Comparison of ENCODE assay signal across 10 cellular contexts in the genomic region with DNA sequence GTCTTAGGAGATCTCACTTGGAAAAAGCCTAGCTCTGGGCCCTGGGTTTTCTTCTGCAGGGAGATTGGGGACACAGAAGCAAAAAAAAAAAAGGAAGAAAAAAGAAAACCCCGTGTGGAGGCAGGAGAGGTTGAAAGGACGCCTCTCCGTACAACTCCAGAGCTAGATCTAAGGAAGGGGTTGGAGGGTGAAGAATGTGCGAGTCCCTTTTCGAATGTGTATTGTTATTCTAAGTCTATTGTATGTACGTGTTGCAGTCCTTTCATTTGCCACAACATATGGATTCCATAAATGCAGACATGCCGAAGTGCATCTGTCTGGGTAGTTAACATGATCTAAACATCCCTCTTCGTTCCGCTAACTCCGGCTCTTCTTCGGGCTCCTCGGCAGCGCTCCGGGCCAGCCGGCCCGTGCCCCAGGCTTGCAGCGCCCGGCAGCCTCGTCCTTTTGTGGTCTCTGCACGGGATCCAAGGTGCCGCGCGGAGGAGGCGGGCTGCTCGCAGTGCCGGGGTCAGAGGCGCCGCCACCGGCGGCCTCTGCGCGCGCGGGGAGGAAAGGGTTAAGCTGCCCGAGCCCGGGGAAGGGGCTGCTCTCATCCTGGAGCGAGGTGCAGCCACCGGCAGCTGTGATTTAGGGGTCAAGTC. TPM values are rescaled to one million over a fixed set of nuclear protein-coding genes. Genes with fewer than 3 reads are reported as not detected.
DNase-seq lines count a peak whose midpoint lies in the region; ATAC-seq and TF ChIP-seq lines count a peak whose summit lies in the region.
"Had no signal": no experiment of that assay in that cellular context is flagged by ENCODE, and none has a peak within 500 bp of the region (broad histone marks: within the 10 kb centered on the region; RNA-seq: fewer than 3 reads in every experiment).

No MANE protein-coding gene starts in this region.

- H3K27ac Mint-ChIP-seq in natural killer cell (no peak overlapping the region), neural progenitor cell (peak overlapping the region; percentile 1)
- no peak overlapping the region for H3K27ac Mint-ChIP-seq in natural killer cell treated with Interleukin-12 subunit alpha and Interleukin-12 subunit beta and Interleukin-15 and Interleukin-18, amount 100 ng/mL, for 72 hours

- H3K4me1 ChIP-seq in esophagus muscularis mucosa (peaks cover 35 to 72% (median 53%) of the 10 kb centered on the region in 4 donors), neural progenitor cell (peaks cover 67% of the 10 kb centered on the region), PC-3 (ENCODE audit: insufficient read depth, low read length) (peaks cover 24% of the 10 kb centered on the region), colonic mucosa (peaks cover 3% of the 10 kb centered on the region)

- no peaks in the 10 kb centered on the region for H3K9me2 ChIP-seq in PC-3 (replicated peaks; ENCODE audit: low read length)

- H3F3A ChIP-seq in neural progenitor cell (ENCODE audit: low read depth) (peaks cover 77% of the 10 kb centered on the region), PC-3 (ENCODE audit: low read length, unreplicated experiment) (no peaks in the 10 kb centered on the region)

- H3K36me3 ChIP-seq in esophagus muscularis mucosa = no peaks in the 10 kb centered on the region
- no peaks in the 10 kb centered on the region for H3K36me3 ChIP-seq in neural progenitor cell
- H3K36me3 ChIP-seq in PC-3 (ENCODE audit: low read depth, low read length) = no peaks in the 10 kb centered on the region
- H3K36me3 ChIP-seq in colonic mucosa = no peaks in the 10 kb centered on the region

- ATAC-seq in natural killer cell (no peak), PC-3 (no peak)
- no peak for ATAC-seq in natural killer cell treated with Interleukin-12 subunit alpha and Interleukin-12 subunit beta and Interleukin-15 and Interleukin-18, amount 100 ng/mL, for 72 hours

- H3K4me3 Mint-ChIP-seq in natural killer cell (peak overlapping the region; percentile 3), neural progenitor cell (peak overlapping the region; percentile 82)
- no peak overlapping the region for H3K4me3 Mint-ChIP-seq in natural killer cell treated with Interleukin-12 subunit alpha and Interleukin-12 subunit beta and Interleukin-15 and Interleukin-18, amount 100 ng/mL, for 72 hours

- H3K79me2 ChIP-seq in neural progenitor cell (ENCODE audit: low read depth) (no peaks in the 10 kb centered on the region), PC-3 (ENCODE audit: low read length) (peaks cover 19% of the 10 kb centered on the region)

- peaks cover 82% of the 10 kb centered on the region for H4K20me1 ChIP-seq in neural progenitor cell (ENCODE audit: low read depth)
- H4K20me1 ChIP-seq in PC-3 (ENCODE audit: low read length) = no peaks in the 10 kb centered on the region

- CTCF ChIA-PET in PC-3 (lab: Charles Lee) = no interaction called here

- POLR2A ChIA-PET in PC-3 (lab: Charles Lee; ENCODE audit: unreplicated experiment) = interaction anchor here (0.7 kb wide), 1 partner anchor 157 kb away, joined by 6 read pairs; no protein-coding TSS in a partner anchor

- H3K27me3 Mint-ChIP-seq in natural killer cell (ENCODE audit: low read depth in 2 of 2) = peaks cover 58 to 67% of the 10 kb centered on the region in 2 donors
- H3K27me3 Mint-ChIP-seq in natural killer cell treated with Interleukin-12 subunit alpha and Interleukin-12 subunit beta and Interleukin-15 and Interleukin-18, amount 100 ng/mL, for 72 hours = peaks cover 39 to 54% of the 10 kb centered on the region in 2 donors
- peaks cover 27% of the 10 kb centered on the region for H3K27me3 Mint-ChIP-seq in neural progenitor cell (ENCODE audit: insufficient read depth, low read depth)

- H3K4me1 Mint-ChIP-seq in natural killer cell (peaks cover 20 to 40% of the 10 kb centered on the region in 2 donors), neural progenitor cell (peaks cover 67% of the 10 kb centered on the region)
- peaks cover 0 to 21% of the 10 kb centered on the region in 2 donors for H3K4me1 Mint-ChIP-seq in natural killer cell treated with Interleukin-12 subunit alpha and Interleukin-12 subunit beta and Interleukin-15 and Interleukin-18, amount 100 ng/mL, for 72 hours (ENCODE audit: low read depth in 2 of 2)

- H3K9me3 ChIP-seq in esophagus muscularis mucosa (no peaks in the 10 kb centered on the region), neural progenitor cell (ENCODE audit: low read depth) (no peaks in the 10 kb centered on the region), PC-3 (ENCODE audit: low read length) (no peaks in the 10 kb centered on the region), colonic mucosa (no peaks in the 10 kb centered on the region)

- H3K36me3 Mint-ChIP-seq in natural killer cell = no peaks in the 10 kb centered on the region
- no peaks in the 10 kb centered on the region for H3K36me3 Mint-ChIP-seq in natural killer cell treated with Interleukin-12 subunit alpha and Interleukin-12 subunit beta and Interleukin-15 and Interleukin-18, amount 100 ng/mL, for 72 hours
- H3K36me3 Mint-ChIP-seq in neural progenitor cell = no peaks in the 10 kb centered on the region

- no peak overlapping the region for H2AFZ ChIP-seq in neural progenitor cell (replicated peaks)
- H2AFZ ChIP-seq in PC-3 (ENCODE audit: low read length) = no peak overlapping the region

- H3K4me3 ChIP-seq in esophagus muscularis mucosa = peak overlapping the region; percentile 12 to 33 (median 28)
- peak overlapping the region; percentile 31 for H3K4me3 ChIP-seq in neural progenitor cell
- no peak overlapping the region for H3K4me3 ChIP-seq in PC-3 (ENCODE audit: low read length)
- H3K4me3 ChIP-seq in colonic mucosa = no peak overlapping the region

- H3K4me2 ChIP-seq in neural progenitor cell (peak overlapping the region; percentile 63), PC-3 (ENCODE audit: low read length) (no peak overlapping the region)

- H3K9me3 Mint-ChIP-seq in natural killer cell = no peaks in the 10 kb centered on the region
- no peaks in the 10 kb centered on the region for H3K9me3 Mint-ChIP-seq in natural killer cell treated with Interleukin-12 subunit alpha and Interleukin-12 subunit beta and Interleukin-15 and Interleukin-18, amount 100 ng/mL, for 72 hours
- no peaks in the 10 kb centered on the region for H3K9me3 Mint-ChIP-seq in neural progenitor cell

- TF ChIP-seq EP300 in esophagus muscularis mucosa (IDR thresholded peaks at IDR 0.05) = no peak

- intact Hi-C loops in natural killer cell (cut with micrococcal nuclease) = no loop called here
- intact Hi-C loops in esophagus muscularis mucosa (cut with DNase I) = no loop called here
- intact Hi-C loops in PC-3 (cut with micrococcal nuclease) = no loop called here
- intact Hi-C loops in colonic mucosa (cut with DNase I) = loop anchor here (10.0 kb wide), 1 partner anchor 112 kb away; no protein-coding TSS in a partner anchor

- TF ChIP-seq POLR2A in esophagus muscularis mucosa (IDR thresholded peaks at IDR 0.05; ENCODE audit: low read depth) = no peak

- H3K27me3 ChIP-seq in esophagus muscularis mucosa = peaks cover 0 to 50% (median 25%) of the 10 kb centered on the region in 4 donors
- H3K27me3 ChIP-seq in neural progenitor cell = peaks cover 89% of the 10 kb centered on the region
- H3K27me3 ChIP-seq in PC-3 (ENCODE audit: low read length) = no peaks in the 10 kb centered on the region
- peaks cover 26% of the 10 kb centered on the region for H3K27me3 ChIP-seq in colonic mucosa

- BruUV-seq in PC-3 (replicated peaks; lab: Mats Ljungman, UMichigan) = no TSS peak

- H3K9ac ChIP-seq in neural progenitor cell (no peak overlapping the region), PC-3 (ENCODE audit: low read length) (no peak overlapping the region), colonic mucosa (ENCODE audit: low read depth in 2 of 2, low read length in 2 of 2) (no peak overlapping the region)

- WGBS in esophagus muscularis mucosa = 76% methylated on average over 10 of the region's 38 CpGs

- DNase-seq in natural killer cell (no peak), esophagus muscularis mucosa (ENCODE audit: extremely low spot score) (no peak), neural progenitor cell (ENCODE audit: low spot score) (peak; percentile 86), PC-3 (no peak), NCI-H446 (lab: John Stamatoyannopoulos, UW) (no peak), colonic mucosa (no peak)
- DNase-seq in natural killer cell treated with Interleukin-12 subunit alpha and Interleukin-12 subunit beta and Interleukin-15 and Interleukin-18, amount 100 ng/mL, for 72 hours (ENCODE audit: low spot score) = no peak
- no peak for DNase-seq in activated T-cell treated with anti-CD3 and anti-CD28 coated beads, Interleukin-2, amount 50 U/mL, for 1 hour
- DNase-seq: activated effector memory CD4-positive, alpha-beta T cell treated with Interleukin-2 at 50 U/mL for 16 hours; NCI-H1436 treated with DMSO at 0.1 percent for 48 hours had no signal

- H3K27ac ChIP-seq in esophagus muscularis mucosa (replicated peaks in 1 of 4) = peak overlapping the region in 2 of 4 donors; percentile 24 to 51
- no peak overlapping the region for H3K27ac ChIP-seq in neural progenitor cell
- no peak overlapping the region for H3K27ac ChIP-seq in PC-3 (ENCODE audit: low read length)
- no peak overlapping the region for H3K27ac ChIP-seq in colonic mucosa

- TF ChIP-seq CTCF in natural killer cell (IDR thresholded peaks at IDR 0.05) = no peak
- TF ChIP-seq CTCF in esophagus muscularis mucosa (IDR thresholded peaks at IDR 0.05) = no peak
- no peak for TF ChIP-seq CTCF in neural progenitor cell (IDR thresholded peaks at IDR 0.05)
- TF ChIP-seq CTCF in PC-3 (conservative IDR thresholded peaks at IDR 0.05; ENCODE audit: low read depth, low read length) = no peak
- TF ChIP-seq CTCF in colonic mucosa (IDR thresholded peaks at IDR 0.05) = no peak

RNA-seq across cellular contexts. Expression of gene ZFHX3, which starts 14.8 kb away (rescaled TPM):
- 1 to 10 TPM; 5.8 to 7.8 (median 7.5) TPM for total RNA-seq in natural killer cell
- total RNA-seq in natural killer cell treated with Interleukin-12 subunit alpha and Interleukin-12 subunit beta and Interleukin-15 and Interleukin-18, amount 100 ng/mL, for 72 hours = under 1 TPM; 0.50 to 0.78 TPM
- 10 to 100 TPM; 25.7 to 53.0 (median 30.6) TPM for total RNA-seq in esophagus muscularis mucosa
- total RNA-seq in neural progenitor cell (ENCODE audit: low replicate concordance) = 1.5 and 2.4 TPM in 2 replicates
- 3.5 and 4.5 TPM in 2 replicates for total RNA-seq in PC-3 (2014; rRNA removed)
- 10 to 100 TPM; 10.5 to 12.8 TPM for total RNA-seq in colonic mucosa

Comparison
In these comparisons a context has a peak if more than half of its experiments do, and no peak if none do; other contexts are left out.
1. H3K4me3 ChIP-seq: peak in esophagus muscularis mucosa (4 of 4) and neural progenitor cell (single experiment); none in PC-3 (single experiment) and colonic mucosa (single experiment).